Comparison of ENCODE assay signal across 1 cellular context in genomic region chr9:134329886-134330285, GRCh38.
TF ChIP-seq lines count a peak whose summit lies in the region.

No MANE protein-coding gene starts in this region.

TF ChIP-seq in GM12878, 131 proteins besides CTCF, POLR2A, EP300 and RAD21:
- no peak for TF ChIP-seq ELK1 (IDR thresholded peaks at IDR 0.05; ENCODE audit: low read depth, low read length)
- TF ChIP-seq NR2F1 (conservative IDR thresholded peaks at IDR 0.05), result no peak
- no peak for TF ChIP-seq TAF1 (IDR thresholded peaks at IDR 0.05; ENCODE audit: borderline replicate concordance, low read depth, low read length)
- TF ChIP-seq, protein P1, sequence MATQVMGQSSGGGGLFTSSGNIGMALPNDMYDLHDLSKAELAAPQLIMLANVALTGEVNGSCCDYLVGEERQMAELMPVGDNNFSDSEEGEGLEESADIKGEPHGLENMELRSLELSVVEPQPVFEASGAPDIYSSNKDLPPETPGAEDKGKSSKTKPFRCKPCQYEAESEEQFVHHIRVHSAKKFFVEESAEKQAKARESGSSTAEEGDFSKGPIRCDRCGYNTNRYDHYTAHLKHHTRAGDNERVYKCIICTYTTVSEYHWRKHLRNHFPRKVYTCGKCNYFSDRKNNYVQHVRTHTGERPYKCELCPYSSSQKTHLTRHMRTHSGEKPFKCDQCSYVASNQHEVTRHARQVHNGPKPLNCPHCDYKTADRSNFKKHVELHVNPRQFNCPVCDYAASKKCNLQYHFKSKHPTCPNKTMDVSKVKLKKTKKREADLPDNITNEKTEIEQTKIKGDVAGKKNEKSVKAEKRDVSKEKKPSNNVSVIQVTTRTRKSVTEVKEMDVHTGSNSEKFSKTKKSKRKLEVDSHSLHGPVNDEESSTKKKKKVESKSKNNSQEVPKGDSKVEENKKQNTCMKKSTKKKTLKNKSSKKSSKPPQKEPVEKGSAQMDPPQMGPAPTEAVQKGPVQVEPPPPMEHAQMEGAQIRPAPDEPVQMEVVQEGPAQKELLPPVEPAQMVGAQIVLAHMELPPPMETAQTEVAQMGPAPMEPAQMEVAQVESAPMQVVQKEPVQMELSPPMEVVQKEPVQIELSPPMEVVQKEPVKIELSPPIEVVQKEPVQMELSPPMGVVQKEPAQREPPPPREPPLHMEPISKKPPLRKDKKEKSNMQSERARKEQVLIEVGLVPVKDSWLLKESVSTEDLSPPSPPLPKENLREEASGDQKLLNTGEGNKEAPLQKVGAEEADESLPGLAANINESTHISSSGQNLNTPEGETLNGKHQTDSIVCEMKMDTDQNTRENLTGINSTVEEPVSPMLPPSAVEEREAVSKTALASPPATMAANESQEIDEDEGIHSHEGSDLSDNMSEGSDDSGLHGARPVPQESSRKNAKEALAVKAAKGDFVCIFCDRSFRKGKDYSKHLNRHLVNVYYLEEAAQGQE (IDR thresholded peaks at IDR 0.05; ENCODE audit: low read depth, low read length), result no peak
- no peak for TF ChIP-seq ESRRA (IDR thresholded peaks at IDR 0.05; ENCODE audit: low read length)
- TF ChIP-seq HDAC6 (IDR thresholded peaks at IDR 0.05; ENCODE audit: unreplicated experiment), result no peak
- no peak for TF ChIP-seq ZNF274 (IDR thresholded peaks at IDR 0.05; ENCODE audit: insufficient read depth, insufficient read length)
- no peak for TF ChIP-seq SMAD5 (IDR thresholded peaks at IDR 0.05; ENCODE audit: low read depth)
- no peak for TF ChIP-seq SMARCA5 (IDR thresholded peaks at IDR 0.05)
